In genomic region chr13:30569901-30570576, GRCh38 we compare ENCODE assay signal across 8 cellular contexts. TPM values are rescaled to one million over a fixed set of nuclear protein-coding genes. Genes with fewer than 3 reads are reported as not detected.
A peak's percentile ranks its signal among the peaks of the same experiment; 100 is the strongest.
DNase-seq lines count a peak whose midpoint lies in the region; ATAC-seq and TF ChIP-seq lines count a peak whose summit lies in the region.

No MANE protein-coding gene starts in this region.

- BruUV-seq in A673 (replicated peaks; lab: Mats Ljungman, UMichigan): no TSS peak
- BruUV-seq in MCF 10A (replicated peaks; lab: Mats Ljungman, UMichigan): no TSS peak

- TF ChIP-seq CTCF in A673 (conservative IDR thresholded peaks at IDR 0.05; ENCODE audit: low read depth, low read length): no peak
- no peak for TF ChIP-seq CTCF in MCF 10A (IDR thresholded peaks at IDR 0.05; ENCODE audit: unreplicated experiment)
- no peak for TF ChIP-seq CTCF in lung (IDR thresholded peaks at IDR 0.05; ENCODE audit: control extremely low read depth, extremely low read depth)
- TF ChIP-seq CTCF in GM10266 (IDR thresholded peaks at IDR 0.05; ENCODE audit: control insufficient read depth, insufficient read depth, low read depth, missing control alignments): no peak

- H3K27ac ChIP-seq in A673 (ENCODE audit: low read depth, low read length, poor library complexity, severe bottlenecking): peak overlapping the region; percentile 66
- H3K27ac ChIP-seq in HUES48 (ENCODE audit: low read depth, low read length): peak overlapping the region; percentile 70
- H3K27ac ChIP-seq in lung (ENCODE audit: low read depth in 1 of 2, low read length in 1 of 2): no peak overlapping the region
- no peak overlapping the region for H3K27ac ChIP-seq in effector memory CD4-positive, alpha-beta T cell (ENCODE audit: insufficient read depth, low read length, poor library complexity, severe bottlenecking)

- POLR2A ChIA-PET in A673 (lab: Charles Lee; ENCODE audit: low non-redundant PET): no interaction called here
- POLR2A ChIA-PET in MCF 10A (lab: Yijun Ruan, JAX): interaction anchor here (0.7 to 2.9 kb wide), 3 partner anchors 38 to 47 kb away, joined by 3 to 43 read pairs (median 3); partner anchors contain the start of gene USPL1

- no peak overlapping the region for H3K4me3 Mint-ChIP-seq in MCF 10A (ENCODE audit: unreplicated experiment)

- peak overlapping the region; percentile 30 for H3K27ac Mint-ChIP-seq in MCF 10A (ENCODE audit: low read depth, unreplicated experiment)

- intact Hi-C loops in A673 (cut with micrococcal nuclease; ENCODE audit: unreplicated experiment): loop anchor here (5.0 kb wide), 1 partner anchor 103 kb away; the partner anchor contains the start of gene HMGB1
- intact Hi-C loops in MCF 10A (cut with micrococcal nuclease): loop anchor here (5.0 kb wide), 5 partner anchors 103 to 428 kb away; partner anchors contain the start of gene HMGB1

- H3K4me3 ChIP-seq in A673 (ENCODE audit: low read depth, low read length, poor library complexity, severe bottlenecking) (no peak overlapping the region), HUES48 (ENCODE audit: low read depth, low read length) (no peak overlapping the region), lung (no peak overlapping the region)
- no peak overlapping the region for H3K4me3 ChIP-seq in effector memory CD4-positive, alpha-beta T cell (ENCODE audit: insufficient read depth, low read depth, low read length, poor library complexity, severe bottlenecking)

- no peak overlapping the region for H3K9ac ChIP-seq in HUES48 (ENCODE audit: low read depth, low read length)

- no peaks in the 10 kb centered on the region for H3K27me3 ChIP-seq in A673 (replicated peaks; ENCODE audit: insufficient read depth, low read depth, low read length, poor library complexity)
- H3K27me3 ChIP-seq in HUES48 (ENCODE audit: control insufficient read depth, insufficient read depth, low read length): no peaks in the 10 kb centered on the region
- H3K27me3 ChIP-seq in lung (ENCODE audit: control insufficient read depth, insufficient read depth): no peaks in the 10 kb centered on the region
- H3K27me3 ChIP-seq in effector memory CD4-positive, alpha-beta T cell (replicated peaks; ENCODE audit: control insufficient read depth, insufficient read depth, low read length, poor library complexity, severe bottlenecking): no peaks in the 10 kb centered on the region

- DNase-seq in A673 (ENCODE audit: low spot score): peak; percentile 81
- DNase-seq in MCF 10A (ENCODE audit: unreplicated experiment): peak; percentile 92
- DNase-seq in lung (ENCODE audit: low spot score): no peak
- no peak for DNase-seq in stimulated activated naive CD4-positive, alpha-beta T cell (lab: John Stamatoyannopoulos, UW)
- no peak for DNase-seq in GM10266 (ENCODE audit: extremely low spot score)
- no peak for DNase-seq in effector memory CD4-positive, alpha-beta T cell
- DNase-seq in NK-92 treated with Interleukin-12 subunit alpha and Interleukin-12 subunit beta, amount 100 ng/mL, for 24 hours (lab: John Stamatoyannopoulos, UW): no peak

- 75 to 78% methylated on average over 8 of the region's 8 CpGs for WGBS in lung, 2 donors

- no peaks in the 10 kb centered on the region for H3K9me3 ChIP-seq in A673 (ENCODE audit: low read depth, low read length, poor library complexity, severe bottlenecking)
- H3K9me3 ChIP-seq in HUES48 (ENCODE audit: control insufficient read depth, insufficient read depth, low read length): no peaks in the 10 kb centered on the region
- H3K9me3 ChIP-seq in lung (ENCODE audit: control insufficient read depth in 2 of 2, insufficient read depth in 1 of 2, low read length in 1 of 2): no peaks in the 10 kb centered on the region
- H3K9me3 ChIP-seq in effector memory CD4-positive, alpha-beta T cell (ENCODE audit: control insufficient read depth, low read length): no peaks in the 10 kb centered on the region

- ATAC-seq in lung (ENCODE audit: insufficient read depth, low FRiP score): peak; percentile 76

- H3K27me3 Mint-ChIP-seq in MCF 10A (ENCODE audit: insufficient read depth, unreplicated experiment): no peaks in the 10 kb centered on the region

- H3K36me3 ChIP-seq in A673 (ENCODE audit: insufficient read depth, low read length, poor library complexity, severe bottlenecking) (no peaks in the 10 kb centered on the region), HUES48 (ENCODE audit: control insufficient read depth, insufficient read depth, low read length) (no peaks in the 10 kb centered on the region), lung (ENCODE audit: control insufficient read depth in 2 of 2, insufficient read depth in 2 of 2, low read length in 2 of 2) (no peaks in the 10 kb centered on the region)
- no peaks in the 10 kb centered on the region for H3K36me3 ChIP-seq in effector memory CD4-positive, alpha-beta T cell (ENCODE audit: control insufficient read depth, insufficient read depth, low read length)

- H3K9me3 Mint-ChIP-seq in MCF 10A (ENCODE audit: unreplicated experiment): no peaks in the 10 kb centered on the region

- H3K36me3 Mint-ChIP-seq in MCF 10A (ENCODE audit: insufficient read depth, unreplicated experiment): no peaks in the 10 kb centered on the region

- H3K4me1 ChIP-seq in A673 (ENCODE audit: insufficient read depth, low read length, poor library complexity, severe bottlenecking) (peaks cover 33% of the 10 kb centered on the region), HUES48 (ENCODE audit: control insufficient read depth, insufficient read depth, low read length) (peaks cover 23% of the 10 kb centered on the region), lung (ENCODE audit: control insufficient read depth in 2 of 2, insufficient read depth in 2 of 2, low read length in 2 of 2) (peaks cover 2% of the 10 kb centered on the region in 2 donors)
- H3K4me1 ChIP-seq in effector memory CD4-positive, alpha-beta T cell (ENCODE audit: control insufficient read depth, insufficient read depth, low read length, poor library complexity, severe bottlenecking): no peaks in the 10 kb centered on the region

- CTCF ChIA-PET in A673 (lab: Charles Lee) (no interaction called here), MCF 10A (lab: Yijun Ruan, JAX) (interaction anchor here (0.6 to 0.8 kb wide), 2 partner anchors 8 to 33 kb away, joined by 3 read pairs; no protein-coding TSS in a partner anchor)

- H3K4me1 Mint-ChIP-seq in MCF 10A (ENCODE audit: insufficient read depth, unreplicated experiment): peaks cover 24% of the 10 kb centered on the region

RNA-seq across cellular contexts. Expression of gene USPL1, which starts 47.7 kb away (rescaled TPM):
- total RNA-seq in A673 (2021): 22.8 and 28.5 TPM in 2 replicates
- total RNA-seq in MCF 10A (2022): 9.8 and 11.8 TPM in 2 replicates
- 10 to 100 TPM; 13.4 to 31.9 TPM for total RNA-seq in lung
- 1 to 10 TPM; 8.5 to 9.7 TPM for polyA plus RNA-seq in lung

Comparison
In these comparisons a context has a peak if more than half of its experiments do, and no peak if none do; other contexts are left out.
1. DNase-seq: peak in A673 (single experiment) and MCF 10A (single experiment); none in lung (single experiment), stimulated activated naive CD4-positive, alpha-beta T cell (0 of 6), GM10266 (single experiment), effector memory CD4-positive, alpha-beta T cell (0 of 3) and NK-92 treated with Interleukin-12 subunit alpha and Interleukin-12 subunit beta, amount 100 ng/mL, for 24 hours (single experiment).
2. H3K27ac ChIP-seq: peak in A673 (single experiment) and HUES48 (single experiment); none in lung (0 of 2) and effector memory CD4-positive, alpha-beta T cell (single experiment).